ENCODE assay signal across 25 cellular contexts in genomic region chr12:88156075-88156654, GRCh38.
"Had no signal": no experiment of that assay in that cellular context is flagged by ENCODE, and none has a peak within 500 bp of the region (broad histone marks: within the 10 kb centered on the region; RNA-seq: fewer than 3 reads in every experiment).

No MANE protein-coding gene starts in this region.

- H3K36me3 ChIP-seq: gastrocnemius medialis, transverse colon had no signal

- H3K9me3 ChIP-seq: esophagus muscularis mucosa, gastrocnemius medialis, heart right ventricle, left ventricle myocardium inferior, lower lobe of right lung, neutrophil, psoas muscle, right lobe of liver, testis, transverse colon had no signal

- H3K4me3 ChIP-seq: esophagus muscularis mucosa, gastrocnemius medialis, heart right ventricle, left ventricle myocardium inferior, lower lobe of right lung, psoas muscle, right lobe of liver, testis, transverse colon had no signal

- DNase-seq: effector memory CD8-positive, alpha-beta T cell; gastrocnemius medialis; heart right ventricle; hypothalamus; immature natural killer cell; left ventricle myocardium inferior; lower lobe of right lung; midbrain; naive B cell; psoas muscle; retina; right lobe of liver; stimulated activated CD4-positive, alpha-beta T cell treated with anti-CD3 and anti-CD28 coated beads, Interleukin-4, amount 100 ng/mL, for 24 hours; stimulated activated naive B cell treated with anti-CD40 and anti-IgM and Interleukin-4, amounts not matched to agents 10 μg/mL and 1 μg/mL and 100 μg/mL, for 72 hours; stimulated activated naive CD8-positive, alpha-beta T cell treated with anti-CD3 and anti-CD28 coated beads, Interleukin-15, amount 100 ng/mL, for 72 hours; testis; transverse colon had no signal

- H3K4me3 Mint-ChIP-seq: dendritic cell treated with granulocyte-macrophage colony-stimulating factor and Interleukin-4, amounts not matched to agents 40 ng/mL and 50 ng/mL, for 4 days; effector memory CD8-positive, alpha-beta T cell; immature natural killer cell; memory B cell; naive B cell; nephron; stimulated activated naive B cell treated with anti-CD40 and anti-IgM and Interleukin-4, amounts not matched to agents 10 μg/mL and 1 μg/mL and 100 μg/mL, for 72 hours; stimulated activated naive CD8-positive, alpha-beta T cell treated with anti-CD3 and anti-CD28 coated beads, Interleukin-15, amount 100 ng/mL, for 72 hours had no signal

- H3K27ac Mint-ChIP-seq: dendritic cell treated with granulocyte-macrophage colony-stimulating factor and Interleukin-4, amounts not matched to agents 40 ng/mL and 50 ng/mL, for 4 days; effector memory CD8-positive, alpha-beta T cell; immature natural killer cell; memory B cell; nephron had no signal

- H3K9me3 Mint-ChIP-seq: dendritic cell treated with granulocyte-macrophage colony-stimulating factor and Interleukin-4, amounts not matched to agents 40 ng/mL and 50 ng/mL, for 4 days; effector memory CD8-positive, alpha-beta T cell; immature natural killer cell; memory B cell; naive B cell; nephron; stimulated activated naive B cell treated with anti-CD40 and anti-IgM and Interleukin-4, amounts not matched to agents 10 μg/mL and 1 μg/mL and 100 μg/mL, for 72 hours; stimulated activated naive CD8-positive, alpha-beta T cell treated with anti-CD3 and anti-CD28 coated beads, Interleukin-15, amount 100 ng/mL, for 72 hours had no signal

- H3K27me3 Mint-ChIP-seq: dendritic cell treated with granulocyte-macrophage colony-stimulating factor and Interleukin-4, amounts not matched to agents 40 ng/mL and 50 ng/mL, for 4 days; effector memory CD8-positive, alpha-beta T cell; memory B cell; naive B cell; stimulated activated naive B cell treated with anti-CD40 and anti-IgM and Interleukin-4, amounts not matched to agents 10 μg/mL and 1 μg/mL and 100 μg/mL, for 72 hours; stimulated activated naive CD8-positive, alpha-beta T cell treated with anti-CD3 and anti-CD28 coated beads, Interleukin-15, amount 100 ng/mL, for 72 hours had no signal

- FAIRE-seq: colon, keratinocyte had no signal

- H3K4me1 Mint-ChIP-seq: immature natural killer cell; nephron; stimulated activated naive B cell treated with anti-CD40 and anti-IgM and Interleukin-4, amounts not matched to agents 10 μg/mL and 1 μg/mL and 100 μg/mL, for 72 hours had no signal

- H3K4me1 ChIP-seq: gastrocnemius medialis, heart right ventricle, left ventricle myocardium inferior, lower lobe of right lung, psoas muscle, right lobe of liver, testis had no signal

- H3K27me3 ChIP-seq: esophagus muscularis mucosa, gastrocnemius medialis, heart right ventricle, neutrophil, right lobe of liver, testis, transverse colon had no signal

- H3K27ac ChIP-seq: epithelial cell of prostate, esophagus muscularis mucosa, gastrocnemius medialis, heart right ventricle, left ventricle myocardium inferior, lower lobe of right lung, neutrophil, psoas muscle, right lobe of liver, testis had no signal
